Comparison of ENCODE assay signal across 10 cellular contexts in genomic region chr2:47339745-47340541, GRCh38. TPM values are rescaled to one million over a fixed set of nuclear protein-coding genes. Genes with fewer than 3 reads are reported as not detected.
DNase-seq lines count a peak whose midpoint lies in the region; ATAC-seq and TF ChIP-seq lines count a peak whose summit lies in the region.
"Had no signal": no experiment of that assay in that cellular context is flagged by ENCODE, and none has a peak within 500 bp of the region (broad histone marks: within the 10 kb centered on the region; RNA-seq: fewer than 3 reads in every experiment).

No MANE protein-coding gene starts in this region.

- peaks cover 5% of the 10 kb centered on the region for H3K27me3 Mint-ChIP-seq in endothelial cell (ENCODE audit: unreplicated experiment)

- H3K27me3 ChIP-seq in tibial nerve, result no peaks in the 10 kb centered on the region

- no peak overlapping the region for H3K4me3 ChIP-seq in tibial nerve

- POLR2A ChIA-PET in RWPE1 (lab: Yijun Ruan, JAX; ENCODE audit: low non-redundant PET), result no interaction called here

- ATAC-seq in GM21381 (IDR thresholded peaks at IDR 0.05; ENCODE audit: unreplicated experiment), result no peak

- peaks cover 12% of the 10 kb centered on the region for H3K36me3 Mint-ChIP-seq in endothelial cell (ENCODE audit: low read depth, unreplicated experiment)

- no peak for TF ChIP-seq EP300 in tibial nerve (IDR thresholded peaks at IDR 0.05)

- no peak overlapping the region for H3K27ac ChIP-seq in RWPE1
- H3K27ac ChIP-seq in tibial nerve, result no peak overlapping the region

- H3K4me1 ChIP-seq in tibial nerve, result peaks cover 0 to 17% (median 5%) of the 10 kb centered on the region in 4 donors

- 76 to 89% methylated on average over 8 of the region's 8 CpGs for WGBS in tibial nerve, 2 donors

- H3K27ac Mint-ChIP-seq in endothelial cell (ENCODE audit: unreplicated experiment), result no peak overlapping the region

- TF ChIP-seq CTCF in RWPE1 (conservative IDR thresholded peaks at IDR 0.05; ENCODE audit: low read depth), result no peak
- no peak for TF ChIP-seq CTCF in endothelial cell (IDR thresholded peaks at IDR 0.05; ENCODE audit: unreplicated experiment)
- no peak for TF ChIP-seq CTCF in tibial nerve (IDR thresholded peaks at IDR 0.05)

- CTCF ChIA-PET in RWPE1 (lab: Yijun Ruan, JAX), result interaction anchor here (0.6 to 1.0 kb wide), 4 partner anchors 8 to 48 kb away, joined by 3 to 6 read pairs (median 4); no protein-coding TSS in a partner anchor

- no peaks in the 10 kb centered on the region for H3K9me3 ChIP-seq in tibial nerve

- no peak overlapping the region for H3K4me3 Mint-ChIP-seq in endothelial cell (ENCODE audit: unreplicated experiment)

- peak; percentile 7 to 10 for DNase-seq in stimulated activated CD4-positive, alpha-beta T cell treated with anti-CD3 and anti-CD28 coated beads, Interleukin-15, amount 100 ng/mL, for 48 hours (ENCODE audit: low read depth in 2 of 2)
- no peak for DNase-seq in stimulated activated CD4-positive, alpha-beta T cell treated with anti-CD3 and anti-CD28 coated beads, Interleukin-2, amount 100 ng/mL, for 24 hours
- DNase-seq in RWPE1 (ENCODE audit: low spot score) (peak; percentile 87), iris pigment epithelial cell (ENCODE audit: low read depth) (peak; percentile 71), GOT3 (lab: John Stamatoyannopoulos, UW) (no peak), endothelial cell (ENCODE audit: low spot score) (no peak), tibial nerve (ENCODE audit: low spot score in 2 of 2) (no peak)
- DNase-seq: DND-41, occipital lobe had no signal

- no peaks in the 10 kb centered on the region for H3K9me3 Mint-ChIP-seq in endothelial cell (ENCODE audit: unreplicated experiment)

- no peaks in the 10 kb centered on the region for H3K36me3 ChIP-seq in tibial nerve

- TF ChIP-seq POLR2A in tibial nerve (IDR thresholded peaks at IDR 0.05), result no peak

- H3K4me1 Mint-ChIP-seq in endothelial cell (ENCODE audit: unreplicated experiment), result peaks cover 12% of the 10 kb centered on the region

RNA-seq across cellular contexts. Expression of gene EPCAM, which starts 29.2 kb away (rescaled TPM):
- total RNA-seq in endothelial cell (ENCODE audit: unreplicated experiment), result 54.6 TPM
- under 1 TPM in 2 of 4 donors, not detected in 2; 0.42 to 0.66 TPM for total RNA-seq in tibial nerve

Comparison
In these comparisons a context has a peak if more than half of its experiments do, and no peak if none do; other contexts are left out.
1. DNase-seq: peak in stimulated activated CD4-positive, alpha-beta T cell treated with anti-CD3 and anti-CD28 coated beads, Interleukin-15, amount 100 ng/mL, for 48 hours (2 of 2), RWPE1 (single experiment) and iris pigment epithelial cell (single experiment); none in stimulated activated CD4-positive, alpha-beta T cell treated with anti-CD3 and anti-CD28 coated beads, Interleukin-2, amount 100 ng/mL, for 24 hours (0 of 2), GOT3 (single experiment), endothelial cell (single experiment) and tibial nerve (0 of 2).
2. RNA of gene EPCAM, which starts 29.2 kb away (total RNA-seq): 54.6 TPM in endothelial cell (single experiment); 0.42 to 0.66 TPM in tibial nerve; every median in the first group is over 10 times any median in the second.